In the genomic region with DNA sequence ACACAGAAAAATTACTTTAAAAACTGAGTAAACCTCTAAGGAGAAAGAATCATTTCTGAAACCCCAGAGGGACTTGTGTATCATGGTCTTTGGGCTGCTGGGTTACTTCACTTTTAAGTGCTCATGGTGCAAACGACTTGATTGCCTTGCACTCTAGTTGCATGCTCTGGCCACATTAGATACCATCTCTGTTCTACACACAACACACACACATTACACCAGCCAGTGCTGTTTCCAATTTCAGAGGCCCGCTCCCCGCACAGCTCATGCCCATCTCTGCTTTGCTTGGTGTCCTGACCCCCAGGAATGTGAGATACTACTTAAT, we compare ENCODE assay signal across 8 cellular contexts. TPM values are rescaled to one million over a fixed set of nuclear protein-coding genes. Genes with fewer than 3 reads are reported as not detected.
DNase-seq lines count a peak whose midpoint lies in the region; ATAC-seq and TF ChIP-seq lines count a peak whose summit lies in the region.

No MANE protein-coding gene starts in this region.

- no peak overlapping the region for H3K27ac ChIP-seq in Karpas-422 (ENCODE audit: low read length)
- H3K27ac ChIP-seq in smooth muscle cell (ENCODE audit: low read depth) = peak overlapping the region; percentile 64

- H3K9me3 ChIP-seq in Karpas-422 (ENCODE audit: low read length) = no peaks in the 10 kb centered on the region
- no peaks in the 10 kb centered on the region for H3K9me3 ChIP-seq in smooth muscle cell (replicated peaks; ENCODE audit: low read depth)

- DNase-seq in BJ (ENCODE audit: low read depth) = no peak
- DNase-seq in Karpas-422 = peak; percentile 57
- no peak for DNase-seq in activated T-cell treated with anti-CD3 and anti-CD28 coated beads, Interleukin-2, amount 50 U/mL, for 24 hours
- peak; percentile 24 for DNase-seq in left ventricle myocardium superior
- no peak for DNase-seq in smooth muscle cell (lab: John Stamatoyannopoulos, UW; ENCODE audit: unreplicated experiment)
- no peak for DNase-seq in DMS 273 (lab: John Stamatoyannopoulos, UW; ENCODE audit: unreplicated experiment)

- ATAC-seq in left ventricle myocardium superior (no peak), GM18502 (IDR thresholded peaks at IDR 0.05; ENCODE audit: poor library complexity, unreplicated experiment) (no peak), HG03196 (IDR thresholded peaks at IDR 0.05; ENCODE audit: unreplicated experiment) (no peak)

- peaks cover 27% of the 10 kb centered on the region for H3K27me3 Mint-ChIP-seq in activated T-cell treated with anti-CD3 and anti-CD28 coated beads, Interleukin-2, amount 50 U/mL, for 24 hours

- H4K20me1 ChIP-seq in Karpas-422 (ENCODE audit: insufficient read depth, low read depth, low read length) = peaks cover 8% of the 10 kb centered on the region
- peaks cover 59% of the 10 kb centered on the region for H4K20me1 ChIP-seq in smooth muscle cell (ENCODE audit: low read depth)

- TF ChIP-seq CTCF in BJ (IDR thresholded peaks at IDR 0.05; ENCODE audit: insufficient read depth, low read depth, low read length) = no peak
- no peak for TF ChIP-seq CTCF in smooth muscle cell (IDR thresholded peaks at IDR 0.05; ENCODE audit: borderline replicate concordance, insufficient read depth, poor library complexity, severe bottlenecking)

- 19% methylated on average over 3 of the region's 3 CpGs for WGBS in smooth muscle cell (ENCODE audit: low lambda C conversion rate)

- H3K4me3 ChIP-seq in BJ (ENCODE audit: low read depth, low read length) (peak overlapping the region; percentile 69), Karpas-422 (ENCODE audit: low read length) (peak overlapping the region; percentile 93), smooth muscle cell (peak overlapping the region; percentile 92)

- H3K79me2 ChIP-seq in Karpas-422 (ENCODE audit: low read length) (no peaks in the 10 kb centered on the region), smooth muscle cell (ENCODE audit: low read depth) (peaks cover 65% of the 10 kb centered on the region)

- no peaks in the 10 kb centered on the region for H3K36me3 ChIP-seq in BJ (ENCODE audit: control insufficient read depth, insufficient read depth, low read length)
- H3K36me3 ChIP-seq in Karpas-422 (ENCODE audit: insufficient read depth, low read length) = no peaks in the 10 kb centered on the region
- H3K36me3 ChIP-seq in smooth muscle cell (ENCODE audit: low read depth) = no peaks in the 10 kb centered on the region

- H3K9me2 ChIP-seq in Karpas-422 (replicated peaks; ENCODE audit: insufficient read depth, low read length) = no peaks in the 10 kb centered on the region

- POLR2A ChIA-PET in BJ (lab: Charles Lee) = no interaction called here

- H3K27me3 ChIP-seq in BJ (ENCODE audit: control insufficient read depth, insufficient read depth, low read length) (no peaks in the 10 kb centered on the region), Karpas-422 (ENCODE audit: low read length) (peaks cover 4% of the 10 kb centered on the region; the same call in 1 of the 2 replicates), smooth muscle cell (ENCODE audit: low read depth) (no peaks in the 10 kb centered on the region)

- peaks cover 9% of the 10 kb centered on the region for H3K36me3 Mint-ChIP-seq in activated T-cell treated with anti-CD3 and anti-CD28 coated beads, Interleukin-2, amount 50 U/mL, for 24 hours (ENCODE audit: low read depth)

- peak overlapping the region; percentile 76 for H3K9ac ChIP-seq in Karpas-422 (ENCODE audit: low read length)
- peak overlapping the region; percentile 78 for H3K9ac ChIP-seq in smooth muscle cell (ENCODE audit: low read depth)

- peak overlapping the region; percentile 92 for H3K4me3 Mint-ChIP-seq in activated T-cell treated with anti-CD3 and anti-CD28 coated beads, Interleukin-2, amount 50 U/mL, for 24 hours

- peaks cover 22% of the 10 kb centered on the region for H3K4me1 ChIP-seq in Karpas-422 (ENCODE audit: low read length)
- peaks cover 26% of the 10 kb centered on the region for H3K4me1 ChIP-seq in smooth muscle cell (ENCODE audit: low read depth)

- peak overlapping the region; percentile 78 for H3K27ac Mint-ChIP-seq in activated T-cell treated with anti-CD3 and anti-CD28 coated beads, Interleukin-2, amount 50 U/mL, for 24 hours

- peaks cover 5% of the 10 kb centered on the region for H3F3A ChIP-seq in smooth muscle cell (ENCODE audit: low read depth)

- H3K9me3 Mint-ChIP-seq in activated T-cell treated with anti-CD3 and anti-CD28 coated beads, Interleukin-2, amount 50 U/mL, for 24 hours = no peaks in the 10 kb centered on the region

- H3K4me2 ChIP-seq in Karpas-422 (ENCODE audit: low read depth, low read length, poor library complexity, severe bottlenecking) = peak overlapping the region; percentile 92
- H3K4me2 ChIP-seq in smooth muscle cell = peak overlapping the region; percentile 94

- intact Hi-C loops in left ventricle myocardium superior (cut with micrococcal nuclease) = loop anchor here (10.0 kb wide), 1 partner anchor 150 kb away; no protein-coding TSS in a partner anchor

- peaks cover 50% of the 10 kb centered on the region for H3K4me1 Mint-ChIP-seq in activated T-cell treated with anti-CD3 and anti-CD28 coated beads, Interleukin-2, amount 50 U/mL, for 24 hours (ENCODE audit: low read depth)

- CTCF ChIA-PET in BJ (lab: Yijun Ruan, JAX) = no interaction called here

- H2AFZ ChIP-seq in Karpas-422 (ENCODE audit: low read length) = no peak overlapping the region
- H2AFZ ChIP-seq in smooth muscle cell (ENCODE audit: low read depth) = peak overlapping the region; percentile 36

RNA-seq across cellular contexts. Expression of gene PPP3CA, which starts 2.1 kb away (rescaled TPM):
- polyA plus RNA-seq in BJ (2011; rRNA removed) = 10.6 and 20.0 TPM in 2 replicates
- polyA minus RNA-seq in BJ (2011; rRNA and poly(A)+ RNA removed) = 26.2 and 30.3 TPM in 2 replicates
- 4.4 and 9.1 TPM in 2 replicates for total RNA-seq in Karpas-422 (2014; rRNA removed; shearing (Covaris generic); ENCODE audit: low replicate concordance)
- 20.1 TPM for total RNA-seq in left ventricle myocardium superior
- 70.4 and 96.1 TPM in 2 replicates for total RNA-seq in smooth muscle cell
- 16.2 and 18.6 TPM in 2 replicates for polyA plus RNA-seq in smooth muscle cell

Comparison
In these comparisons a context has a peak if more than half of its experiments do, and no peak if none do; other contexts are left out.
1. DNase-seq: peak in Karpas-422 (single experiment) and left ventricle myocardium superior (single experiment); none in BJ (single experiment), activated T-cell treated with anti-CD3 and anti-CD28 coated beads, Interleukin-2, amount 50 U/mL, for 24 hours (single experiment), smooth muscle cell (single experiment) and DMS 273 (single experiment).
2. Peak in every context shown above with its lines, with median percentiles within 50 percentile points of each other: H3K4me3 ChIP-seq.